Comparison of ENCODE assay signal across 19 cellular contexts in genomic region chr6:24330137-24330732, GRCh38. TPM values are rescaled to one million over a fixed set of nuclear protein-coding genes. Genes with fewer than 3 reads are reported as not detected.
DNase-seq lines count a peak whose midpoint lies in the region; ATAC-seq, FAIRE-seq and TF ChIP-seq lines count a peak whose summit lies in the region.
"Had no signal": no experiment of that assay in that cellular context is flagged by ENCODE, and none has a peak within 500 bp of the region (broad histone marks: within the 10 kb centered on the region; RNA-seq: fewer than 3 reads in every experiment).

No MANE protein-coding gene starts in this region.

- H3K4me1 ChIP-seq in PC-9 (replicated peaks; ENCODE audit: insufficient read depth) (peaks cover 17% of the 10 kb centered on the region), foreskin keratinocyte (peaks cover 40% of the 10 kb centered on the region)

- no TSS peak for BruUV-seq in PC-9 (replicated peaks; lab: Mats Ljungman, UMichigan)

- H4K20me1 ChIP-seq in PC-9 (ENCODE audit: insufficient read depth), result no peaks in the 10 kb centered on the region

- H3K27me3 Mint-ChIP-seq in progenitor cell of endocrine pancreas, result no peaks in the 10 kb centered on the region

- H3K27me3 ChIP-seq in PC-9 (ENCODE audit: insufficient read depth, low read depth) (no peaks in the 10 kb centered on the region), foreskin keratinocyte (no peaks in the 10 kb centered on the region)

- TF ChIP-seq POLR2A in GM12892 (IDR thresholded peaks at IDR 0.05; ENCODE audit: low read depth, low read length), result no peak

- H2AFZ ChIP-seq in PC-9, result peak overlapping the region; percentile 20; the same call in 1 of the 2 replicates

- POLR2A ChIA-PET in PC-9 (lab: Charles Lee; ENCODE audit: unreplicated experiment), result no interaction called here

- intact Hi-C loops in PC-9 (cut with micrococcal nuclease; ENCODE audit: unreplicated experiment), result no loop called here

- no peak overlapping the region for H3K4me3 ChIP-seq in PC-9

- H3K4me1 Mint-ChIP-seq in progenitor cell of endocrine pancreas (ENCODE audit: low read depth), result peaks cover 36% of the 10 kb centered on the region
- H3K4me1 Mint-ChIP-seq: activated CD4-positive, alpha-beta T cell treated with anti-CD3 and anti-CD28 coated beads for 36 hours; activated naive CD4-positive, alpha-beta T cell treated with anti-CD3 and anti-CD28 coated beads, Interleukin-2, amount 50 U/mL, for 24 hours had no signal

- no peak overlapping the region for H3K4me3 Mint-ChIP-seq in progenitor cell of endocrine pancreas (ENCODE audit: low read depth)
- H3K4me3 Mint-ChIP-seq: activated CD4-positive, alpha-beta T cell treated with anti-CD3 and anti-CD28 coated beads for 36 hours; activated naive CD4-positive, alpha-beta T cell treated with anti-CD3 and anti-CD28 coated beads, Interleukin-2, amount 50 U/mL, for 24 hours; CD4-positive, alpha-beta T cell; T-helper 2 cell treated with Interferon-gamma antibody and Interleukin-4, amounts not matched to agents 5 μg/mL and 100 μg/mL, for 36 hours had no signal

- CTCF ChIA-PET in PC-9 (lab: Charles Lee), result interaction anchor here (1.3 kb wide), 1 partner anchor 47 kb away, joined by 3 read pairs; no protein-coding TSS in a partner anchor

- peak overlapping the region; percentile 83 for H3K27ac Mint-ChIP-seq in progenitor cell of endocrine pancreas
- H3K27ac Mint-ChIP-seq: activated CD4-positive, alpha-beta T cell treated with anti-CD3 and anti-CD28 coated beads for 36 hours; activated naive CD4-positive, alpha-beta T cell treated with anti-CD3 and anti-CD28 coated beads, Interleukin-2, amount 50 U/mL, for 24 hours; CD4-positive, alpha-beta T cell; T-helper 2 cell treated with Interferon-gamma antibody and Interleukin-4, amounts not matched to agents 5 μg/mL and 100 μg/mL, for 36 hours had no signal

- FAIRE-seq in GM12892 (lab: Jason Lieb, UNC), result no peak
- FAIRE-seq: kidney had no signal

- 0 out of 2 replicates have a peak, but pooled peaks cover 2% of the 10 kb centered on the region for H3K9me3 ChIP-seq in PC-9 (ENCODE audit: insufficient read depth, low read depth)

- no peaks in the 10 kb centered on the region for H3K9me2 ChIP-seq in PC-9 (ENCODE audit: insufficient read depth)

- DNase-seq in NCI-H1417 (lab: John Stamatoyannopoulos, UW) (peak in 2 of 3 experiments; percentile 24 to 71), NCI-H1417 treated with DMSO at 0.1 percent for 48 hours (lab: John Stamatoyannopoulos, UW) (no peak), PC-9 (peak in 1 of 2 experiments; percentile 43), foreskin keratinocyte (peak in 1 of 2 donors; percentile 73), progenitor cell of endocrine pancreas (ENCODE audit: low spot score, unreplicated experiment) (no peak), GM12892 (ENCODE audit: insufficient read length) (no peak)
- DNase-seq in central memory CD4-positive, alpha-beta T cell, result no peak
- DNase-seq: 8988T; activated CD4-positive, alpha-beta T cell treated with anti-CD3 and anti-CD28 coated beads for 36 hours; CD4-positive, alpha-beta T cell; GF-D8; head of caudate nucleus; kidney; NCI-H1694; NCI-H526 treated with DMSO at 0.1 percent for 48 hours; substantia nigra had no signal

- peak; percentile 54 for ATAC-seq in foreskin keratinocyte
- ATAC-seq in HG03175 (IDR thresholded peaks at IDR 0.05; ENCODE audit: unreplicated experiment), result no peak
- ATAC-seq: activated CD4-positive, alpha-beta T cell treated with anti-CD3 and anti-CD28 coated beads for 36 hours had no signal

- H3K9me3 Mint-ChIP-seq in progenitor cell of endocrine pancreas (ENCODE audit: low read depth), result no peaks in the 10 kb centered on the region
- H3K9me3 Mint-ChIP-seq: activated naive CD4-positive, alpha-beta T cell treated with anti-CD3 and anti-CD28 coated beads, Interleukin-2, amount 50 U/mL, for 24 hours; CD4-positive, alpha-beta T cell; T-helper 2 cell treated with Interferon-gamma antibody and Interleukin-4, amounts not matched to agents 5 μg/mL and 100 μg/mL, for 36 hours had no signal

- peaks cover 4% of the 10 kb centered on the region for H3K36me3 Mint-ChIP-seq in progenitor cell of endocrine pancreas (ENCODE audit: insufficient read depth)
- H3K36me3 Mint-ChIP-seq: activated naive CD4-positive, alpha-beta T cell treated with anti-CD3 and anti-CD28 coated beads, Interleukin-2, amount 50 U/mL, for 24 hours had no signal

- no peaks in the 10 kb centered on the region for H3K36me3 ChIP-seq in PC-9 (ENCODE audit: low read depth)

- H3K27ac ChIP-seq in PC-9 (no peak overlapping the region), foreskin keratinocyte (peak overlapping the region; percentile 44)

- H3K4me2 ChIP-seq in PC-9, result no peak overlapping the region

- peaks cover 17% of the 10 kb centered on the region for H3F3A ChIP-seq in PC-9 (ENCODE audit: insufficient read depth, low read depth)

- TF ChIP-seq CTCF in PC-9 (conservative IDR thresholded peaks at IDR 0.05) (no peak), foreskin keratinocyte (conservative IDR thresholded peaks at IDR 0.05) (no peak), progenitor cell of endocrine pancreas (IDR thresholded peaks at IDR 0.05; ENCODE audit: unreplicated experiment) (no peak)

- H3K79me2 ChIP-seq in PC-9 (ENCODE audit: low read depth), result no peaks in the 10 kb centered on the region

RNA-seq across cellular contexts. Expression of gene DCDC2, which starts 27.6 kb away (rescaled TPM):
- total RNA-seq in PC-9 (2021) (4.2 and 5.6 TPM in 2 replicates), foreskin keratinocyte (0.34 and 0.63 TPM in 2 replicates), progenitor cell of endocrine pancreas (22.2 and 28.2 TPM in 2 replicates)
- polyA plus RNA-seq in foreskin keratinocyte, result 0.18 and 0.23 TPM in 2 replicates
- not detected for polyA plus RNA-seq in GM12892 (2012; ENCODE audit: missing spikeins)

Comparison
In these comparisons a context has a peak if more than half of its experiments do, and no peak if none do; other contexts are left out.
1. DNase-seq: peak in NCI-H1417 (2 of 3); none in NCI-H1417 treated with DMSO at 0.1 percent for 48 hours (single experiment), progenitor cell of endocrine pancreas (single experiment), central memory CD4-positive, alpha-beta T cell (single experiment) and GM12892 (single experiment).